Comparison of ENCODE assay signal across 7 cellular contexts in the genomic region with DNA sequence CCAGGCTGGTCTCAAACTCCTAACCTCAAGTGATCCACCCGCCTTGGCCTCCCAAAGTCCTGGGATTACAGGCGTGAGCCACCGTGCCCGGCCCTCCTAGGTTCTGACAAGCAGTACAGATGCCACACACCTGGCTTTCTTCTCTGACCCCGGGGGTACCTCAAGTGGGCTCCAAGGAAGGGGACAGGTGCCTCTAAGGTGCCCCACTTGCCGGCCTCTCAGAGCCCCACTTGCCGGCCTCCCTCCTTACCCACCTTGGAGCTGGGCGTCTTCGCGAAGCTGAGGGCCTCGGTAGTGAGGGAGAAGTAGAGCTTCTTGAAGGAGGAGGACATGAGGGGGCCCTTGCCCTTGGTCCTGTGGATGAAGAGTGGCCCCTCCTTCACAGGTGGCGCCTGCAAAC. TPM values are rescaled to one million over a fixed set of nuclear protein-coding genes. Genes with fewer than 3 reads are reported as not detected.
"Had no signal": no experiment of that assay in that cellular context is flagged by ENCODE, and none has a peak within 500 bp of the region (broad histone marks: within the 10 kb centered on the region; RNA-seq: fewer than 3 reads in every experiment).

No MANE protein-coding gene starts in this region.

RNA-seq across cellular contexts. Expression of gene PGAM2, which starts 26.8 kb away (rescaled TPM):
- total RNA-seq: HT1080, IMR-90, NCI-H460 had no signal

RNA-seq across cellular contexts. Expression of gene SPDYE1, which starts 40.9 kb away (rescaled TPM):
- total RNA-seq: HepG2, HT1080, IMR-90, NCI-H460, PC-9, Right ventricle myocardium superior, SJSA1 had no signal
